Comparison of ENCODE assay signal across 18 cellular contexts in genomic region chr7:122743211-122743610, GRCh38. TPM values are rescaled to one million over a fixed set of nuclear protein-coding genes. Genes with fewer than 3 reads are reported as not detected.
DNase-seq lines count a peak whose midpoint lies in the region; ATAC-seq and TF ChIP-seq lines count a peak whose summit lies in the region.
"Had no signal": no experiment of that assay in that cellular context is flagged by ENCODE, and none has a peak within 500 bp of the region (broad histone marks: within the 10 kb centered on the region; RNA-seq: fewer than 3 reads in every experiment).

No MANE protein-coding gene starts in this region.

- H3K9me2 ChIP-seq in GM23338 (ENCODE audit: insufficient read depth): no peaks in the 10 kb centered on the region

- no peaks in the 10 kb centered on the region for H3K9me3 Mint-ChIP-seq in GM23338

- H3K4me1 Mint-ChIP-seq in GM23338: peaks cover 66% of the 10 kb centered on the region
- H3K4me1 Mint-ChIP-seq: CD14-positive monocyte had no signal

- H3K27me3 ChIP-seq in GM23338 (ENCODE audit: insufficient read depth): no peaks in the 10 kb centered on the region
- H3K27me3 ChIP-seq in WERI-Rb-1 (ENCODE audit: insufficient read depth, low read depth, severe bottlenecking): no peaks in the 10 kb centered on the region
- no peaks in the 10 kb centered on the region for H3K27me3 ChIP-seq in foreskin keratinocyte
- H3K27me3 ChIP-seq: SJCRH30 had no signal

- no peak overlapping the region for H3K4me2 ChIP-seq in GM23338
- H3K4me2 ChIP-seq: A549 had no signal

- peaks cover 4% of the 10 kb centered on the region for H3K27me3 Mint-ChIP-seq in GM23338 (ENCODE audit: insufficient read depth, low read depth, poor library complexity)

- no peak overlapping the region for H2AFZ ChIP-seq in GM23338

- H3K4me3 ChIP-seq in GM23338 (no peak overlapping the region), WERI-Rb-1 (ENCODE audit: low read depth, low read length) (no peak overlapping the region)
- H3K4me3 ChIP-seq: A549, SJCRH30 had no signal

- H3K36me3 Mint-ChIP-seq in GM23338 (ENCODE audit: low read depth): no peaks in the 10 kb centered on the region
- H3K36me3 Mint-ChIP-seq: CD14-positive monocyte had no signal

- H3K27ac ChIP-seq in GM23338 (ENCODE audit: low read depth): no peak overlapping the region
- H3K27ac ChIP-seq in WERI-Rb-1: no peak overlapping the region
- H3K27ac ChIP-seq in foreskin keratinocyte: no peak overlapping the region
- H3K27ac ChIP-seq: A549, SJCRH30 had no signal

- peak; percentile 26 for DNase-seq in NCI-H345 (lab: John Stamatoyannopoulos, UW)
- no peak for DNase-seq in NCI-H345 treated with DMSO at 0.1 percent for 48 hours (lab: John Stamatoyannopoulos, UW; ENCODE audit: unreplicated experiment)
- DNase-seq in GM23338 (ENCODE audit: low spot score): no peak
- DNase-seq in WERI-Rb-1: peak; percentile 39
- peak; percentile 50 to 54 for DNase-seq in foreskin keratinocyte
- no peak for DNase-seq in mesenteric fat pad (ENCODE audit: low spot score)
- DNase-seq in stimulated activated naive CD8-positive, alpha-beta T cell treated with anti-CD3 and anti-CD28 coated beads, Interleukin-15, Interleukin-2, amounts not matched to agents 100 U/mL and 50 U/mL, for 24 hours: no peak
- no peak for DNase-seq in activated CD4-positive, alpha-beta T cell treated with anti-CD3 and anti-CD28 coated beads for 1 hour
- DNase-seq: Caco-2, DMS79, NCI-H187 treated with DMSO at 0.1 percent for 48 hours, NCI-H226, OCI-M1, RPMI8226, SJCRH30 had no signal

- H3K9me3 ChIP-seq in WERI-Rb-1 (ENCODE audit: severe bottlenecking): no peaks in the 10 kb centered on the region
- H3K9me3 ChIP-seq: A549, Caco-2, SJCRH30 had no signal

- peak; percentile 63 for ATAC-seq in GM23338
- peak; percentile 94 for ATAC-seq in foreskin keratinocyte
- no peak for ATAC-seq in stimulated activated naive CD8-positive, alpha-beta T cell treated with anti-CD3 and anti-CD28 coated beads, Interleukin-15, Interleukin-2, amounts not matched to agents 100 U/mL and 50 U/mL, for 24 hours
- ATAC-seq: A549 had no signal

- peak overlapping the region; percentile 69 for H3K27ac Mint-ChIP-seq in GM23338
- H3K27ac Mint-ChIP-seq: CD14-positive monocyte had no signal

- H3K4me3 Mint-ChIP-seq in GM23338: no peak overlapping the region
- H3K4me3 Mint-ChIP-seq: CD14-positive monocyte had no signal

- TF ChIP-seq CTCF in GM23338 (conservative IDR thresholded peaks at IDR 0.05; ENCODE audit: low read depth in 2 of 2) (no peak), WERI-Rb-1 (IDR thresholded peaks at IDR 0.05; ENCODE audit: low read depth, low read length) (no peak), foreskin keratinocyte (conservative IDR thresholded peaks at IDR 0.05) (no peak)

- H3K4me1 ChIP-seq in GM23338 (ENCODE audit: insufficient read depth): peaks cover 71% of the 10 kb centered on the region
- H3K4me1 ChIP-seq in foreskin keratinocyte: peaks cover 7% of the 10 kb centered on the region
- H3K4me1 ChIP-seq: A549, Caco-2, SJCRH30 had no signal

- H3K79me2 ChIP-seq in GM23338 (replicated peaks; ENCODE audit: insufficient read depth): no peaks in the 10 kb centered on the region

- H3K36me3 ChIP-seq in GM23338 (ENCODE audit: insufficient read depth) (no peaks in the 10 kb centered on the region), WERI-Rb-1 (no peaks in the 10 kb centered on the region)
- H3K36me3 ChIP-seq: SJCRH30 had no signal

- H4K20me1 ChIP-seq in GM23338 (replicated peaks; ENCODE audit: insufficient read depth): no peaks in the 10 kb centered on the region

- H3F3A ChIP-seq in GM23338 (replicated peaks; ENCODE audit: low read depth): no peaks in the 10 kb centered on the region; the same call in 1 of the 2 replicates

TF ChIP-seq in GM23338, 12 proteins besides CTCF, POLR2A, EP300 and RAD21 (continues in another document):
- TF ChIP-seq EZH2phosphoT487 (IDR thresholded peaks at IDR 0.05; ENCODE audit: unreplicated experiment) (no peak), ETS1 (IDR thresholded peaks at IDR 0.05) (no peak), STAT1 (IDR thresholded peaks at IDR 0.05; ENCODE audit: unreplicated experiment) (no peak), POLR2AphosphoS5 (IDR thresholded peaks at IDR 0.05; ENCODE audit: low read depth) (no peak), ZNF114 (CRISPR knock-in tag; IDR thresholded peaks at IDR 0.05) (no peak), ZNF462 (CRISPR knock-in tag; IDR thresholded peaks at IDR 0.05) (no peak), JUNB (IDR thresholded peaks at IDR 0.05; ENCODE audit: unreplicated experiment) (no peak)

RNA-seq across cellular contexts. Expression of gene RNF148, which starts 40.5 kb away (rescaled TPM):
- 0.23 and 2.2 TPM in 2 replicates for total RNA-seq in GM23338 (2014; rRNA removed; shearing (Covaris generic))
- polyA plus RNA-seq in GM23338 (2016; fragmentation: Nextera tagmentation; extraction: Ambion mirVana) (not detected in 2 replicates), foreskin keratinocyte (not detected in 2 replicates)
- total RNA-seq in foreskin keratinocyte (not detected in 2 replicates), mesenteric fat pad (1.2 TPM)
- total RNA-seq: Caco-2, G401, SJCRH30 had no signal
- polyA plus RNA-seq: A549, CD14-positive monocyte had no signal

RNA-seq across cellular contexts. Expression of gene RNF133, which starts 44.3 kb away (rescaled TPM):
- total RNA-seq in GM23338 (2014; rRNA removed; shearing (Covaris generic)): 1.1 and 2.0 TPM in 2 replicates
- polyA plus RNA-seq in GM23338 (2016; fragmentation: Nextera tagmentation; extraction: Ambion mirVana) (not detected in 2 replicates), foreskin keratinocyte (not detected in 2 replicates)
- total RNA-seq in foreskin keratinocyte (not detected in 2 replicates), mesenteric fat pad (0.90 TPM)
- total RNA-seq: Caco-2, G401, SJCRH30 had no signal
- polyA plus RNA-seq: A549, CD14-positive monocyte had no signal

Comparison
In these comparisons a context has a peak if more than half of its experiments do, and no peak if none do; other contexts are left out.
1. DNase-seq: peak in NCI-H345 (single experiment), WERI-Rb-1 (single experiment) and foreskin keratinocyte (2 of 2); none in NCI-H345 treated with DMSO at 0.1 percent for 48 hours (single experiment), GM23338 (single experiment), mesenteric fat pad (single experiment), stimulated activated naive CD8-positive, alpha-beta T cell treated with anti-CD3 and anti-CD28 coated beads, Interleukin-15, Interleukin-2, amounts not matched to agents 100 U/mL and 50 U/mL, for 24 hours (single experiment) and activated CD4-positive, alpha-beta T cell treated with anti-CD3 and anti-CD28 coated beads for 1 hour (single experiment).